In genomic region chr19:41305923-41306322, GRCh38 we compare ENCODE assay signal across 14 cellular contexts. TPM values are rescaled to one million over a fixed set of nuclear protein-coding genes. Genes with fewer than 3 reads are reported as not detected.
A peak's percentile ranks its signal among the peaks of the same experiment; 100 is the strongest.
DNase-seq lines count a peak whose midpoint lies in the region; ATAC-seq and TF ChIP-seq lines count a peak whose summit lies in the region.
"Had no signal": no experiment of that assay in that cellular context is flagged by ENCODE, and none has a peak within 500 bp of the region (broad histone marks: within the 10 kb centered on the region; RNA-seq: fewer than 3 reads in every experiment).

No MANE protein-coding gene starts in this region.

- H3K27me3 ChIP-seq in cardiac muscle cell (no peaks in the 10 kb centered on the region), mesenchymal stem cell (ENCODE audit: control insufficient read depth in 1 of 2, insufficient read depth in 1 of 2, low read length in 2 of 2) (no peaks in the 10 kb centered on the region), upper lobe of left lung (no peaks in the 10 kb centered on the region), adrenal gland (no peaks in the 10 kb centered on the region)
- H3K27me3 ChIP-seq: pancreas, SJCRH30 had no signal

- CTCF ChIA-PET in activated B cell treated with CpG ODN at 0.5 μM for 24 hours (lab: Charles Lee): interaction anchor here (0.6 to 5.5 kb wide), 3 partner anchors 8 to 102 kb away, joined by 3 to 45 read pairs (median 4); no protein-coding TSS in a partner anchor

- WGBS in mesenchymal stem cell: 85% methylated on average over 2 of the region's 2 CpGs
- 93% methylated on average over 2 of the region's 2 CpGs; no CpG with 5 or more reads in 1 of the 2 donors for WGBS in upper lobe of left lung, 2 donors
- 76 to 86% (median 82%) methylated on average over 2 of the region's 2 CpGs for WGBS in adrenal gland, 4 donors

- no peak overlapping the region for H2AK5ac ChIP-seq in mesenchymal stem cell (ENCODE audit: low read length, severe bottlenecking)

- H4K91ac ChIP-seq in mesenchymal stem cell (ENCODE audit: low read length): no peak overlapping the region

- TF ChIP-seq CTCF in cardiac muscle cell (IDR thresholded peaks at IDR 0.05; ENCODE audit: low read depth, low read length): no peak
- TF ChIP-seq CTCF in activated B cell treated with CpG ODN at 0.5 μM for 24 hours (IDR thresholded peaks at IDR 0.05): no peak
- TF ChIP-seq CTCF in upper lobe of left lung (IDR thresholded peaks at IDR 0.05): no peak
- TF ChIP-seq CTCF in adrenal gland (IDR thresholded peaks at IDR 0.05): no peak

- no peaks in the 10 kb centered on the region for H3K9me3 Mint-ChIP-seq in activated B cell treated with CpG ODN at 0.5 μM for 24 hours
- H3K9me3 Mint-ChIP-seq: type B pancreatic cell had no signal

- no peak overlapping the region for H2AFZ ChIP-seq in mesenchymal stem cell (ENCODE audit: low read depth, low read length)

- H3K27ac ChIP-seq in cardiac muscle cell: peak overlapping the region; percentile 76
- H3K27ac ChIP-seq in mesenchymal stem cell (ENCODE audit: low read length, poor library complexity, severe bottlenecking): no peak overlapping the region
- H3K27ac ChIP-seq in upper lobe of left lung: peak overlapping the region in 3 of 4 donors; percentile 68 to 98 (median 96)
- H3K27ac ChIP-seq in adrenal gland: no peak overlapping the region
- H3K27ac ChIP-seq: pancreas, SJCRH30, VCaP had no signal

- no peak overlapping the region for H3K23ac ChIP-seq in mesenchymal stem cell (ENCODE audit: low read length in 2 of 2)

- no peak overlapping the region for H3K4me3 ChIP-seq in cardiac muscle cell
- no peak overlapping the region for H3K4me3 ChIP-seq in mesenchymal stem cell (ENCODE audit: insufficient read depth in 1 of 2, low read depth in 1 of 2, low read length in 2 of 2)
- H3K4me3 ChIP-seq in upper lobe of left lung: no peak overlapping the region
- H3K4me3 ChIP-seq in adrenal gland: no peak overlapping the region
- H3K4me3 ChIP-seq: pancreas, SJCRH30 had no signal

- H3K9ac ChIP-seq in mesenchymal stem cell (ENCODE audit: low read length): no peak overlapping the region

- peaks cover 74% of the 10 kb centered on the region for H3K4me1 Mint-ChIP-seq in activated B cell treated with CpG ODN at 0.5 μM for 24 hours

- no peak overlapping the region for H3K4ac ChIP-seq in mesenchymal stem cell (ENCODE audit: low read depth in 1 of 2, low read length in 2 of 2)

- intact Hi-C loops in Right ventricle myocardium inferior (cut with DNase I) (no loop called here), activated B cell treated with CpG ODN at 0.5 μM for 24 hours (cut with micrococcal nuclease) (loop anchor here (5.0 kb wide), 1 partner anchor 266 kb away; no protein-coding TSS in a partner anchor), adrenal gland (cut with DNase I) (loop anchor here in 1 of 2 donors (2.0 to 5.0 kb wide), 2 partner anchors 41 to 109 kb away; partner anchors contain the start of gene HNRNPUL1)

- H3K4me2 ChIP-seq in mesenchymal stem cell (ENCODE audit: low read length, poor library complexity, severe bottlenecking): no peak overlapping the region

- no peak for ATAC-seq in Right ventricle myocardium inferior
- no peak for ATAC-seq in activated B cell treated with CpG ODN at 0.5 μM for 24 hours (ENCODE audit: low read depth)
- no peak for ATAC-seq in upper lobe of left lung (ENCODE audit: low FRiP score in 2 of 2)
- ATAC-seq in HG03469 (IDR thresholded peaks at IDR 0.05; ENCODE audit: unreplicated experiment): no peak
- ATAC-seq: pancreas had no signal

- H2BK12ac ChIP-seq in mesenchymal stem cell (ENCODE audit: low read length in 2 of 2): no peak overlapping the region

- H3K79me1 ChIP-seq in mesenchymal stem cell (replicated peaks; ENCODE audit: low read length, poor library complexity, severe bottlenecking): peaks cover 40% of the 10 kb centered on the region

- no peak overlapping the region for H3K4me3 Mint-ChIP-seq in activated B cell treated with CpG ODN at 0.5 μM for 24 hours
- H3K4me3 Mint-ChIP-seq: type B pancreatic cell had no signal

- H3K36me3 ChIP-seq in cardiac muscle cell (peaks cover 54% of the 10 kb centered on the region), mesenchymal stem cell (ENCODE audit: control insufficient read depth in 1 of 2, insufficient read depth in 2 of 2, low read depth in 1 of 2, low read length in 2 of 2) (peaks cover 62 to 71% of the 10 kb centered on the region in 2 experiments), upper lobe of left lung (peaks cover 26 to 70% (median 54%) of the 10 kb centered on the region in 4 donors), adrenal gland (replicated peaks in 1 of 2) (peaks cover 0 to 69% of the 10 kb centered on the region in 2 donors)

- no peaks in the 10 kb centered on the region for H3K9me3 ChIP-seq in cardiac muscle cell (ENCODE audit: low read depth)
- H3K9me3 ChIP-seq in mesenchymal stem cell (ENCODE audit: control insufficient read depth, low read length): no peaks in the 10 kb centered on the region
- peaks cover 0 to 4% (median 0%) of the 10 kb centered on the region in 4 donors for H3K9me3 ChIP-seq in upper lobe of left lung
- no peaks in the 10 kb centered on the region for H3K9me3 ChIP-seq in adrenal gland (replicated peaks in 1 of 3)
- H3K9me3 ChIP-seq: pancreas, SJCRH30 had no signal

- H2BK5ac ChIP-seq in mesenchymal stem cell (ENCODE audit: low read depth, low read length, poor library complexity, severe bottlenecking): no peak overlapping the region

- H4K8ac ChIP-seq in mesenchymal stem cell (ENCODE audit: low read length): peak overlapping the region; percentile 28

- no peak overlapping the region for H3K18ac ChIP-seq in mesenchymal stem cell (ENCODE audit: low read depth in 1 of 2, low read length in 2 of 2)

- H3K27ac Mint-ChIP-seq in activated B cell treated with CpG ODN at 0.5 μM for 24 hours: peak overlapping the region; percentile 24
- H3K27ac Mint-ChIP-seq: type B pancreatic cell had no signal

- TF ChIP-seq EP300 in upper lobe of left lung (IDR thresholded peaks at IDR 0.05): no peak

- DNase-seq in cardiac muscle cell (ENCODE audit: low read depth in 1 of 2, low spot score in 1 of 2): no peak
- no peak for DNase-seq in Right ventricle myocardium inferior (ENCODE audit: missing footprints)
- no peak for DNase-seq in activated B cell treated with CpG ODN at 0.5 μM for 24 hours
- no peak for DNase-seq in mesenchymal stem cell
- DNase-seq in upper lobe of left lung: peak in 1 of 2 donors; percentile 19
- no peak for DNase-seq in adrenal gland
- no peak for DNase-seq in C1 segment of cervical spinal cord (lab: John Stamatoyannopoulos, UW)
- DNase-seq: AML-193, NCI-H2171, SJCRH30 had no signal

- H3K36me3 Mint-ChIP-seq in activated B cell treated with CpG ODN at 0.5 μM for 24 hours (ENCODE audit: low read depth): peaks cover 76% of the 10 kb centered on the region

- TF ChIP-seq POLR2A in upper lobe of left lung (IDR thresholded peaks at IDR 0.05) (no peak), adrenal gland (IDR thresholded peaks at IDR 0.05) (no peak)

- POLR2A ChIA-PET in activated B cell treated with CpG ODN at 0.5 μM for 24 hours (lab: Charles Lee): interaction anchor here (0.6 to 7.4 kb wide), 5 partner anchors 8 to 133 kb away, joined by 3 to 76 read pairs (median 5); partner anchors contain the start of genes DMAC2 and HNRNPUL1

- no peak overlapping the region for H2BK120ac ChIP-seq in mesenchymal stem cell (ENCODE audit: low read depth, low read length)

- H3K4me1 ChIP-seq in cardiac muscle cell (ENCODE audit: low read depth) (peaks cover 9% of the 10 kb centered on the region), mesenchymal stem cell (ENCODE audit: control insufficient read depth, insufficient read depth, low read depth, low read length) (peaks cover 14% of the 10 kb centered on the region), upper lobe of left lung (peaks cover 29 to 45% (median 32%) of the 10 kb centered on the region in 4 donors), adrenal gland (replicated peaks in 1 of 2) (peaks cover 15 to 25% of the 10 kb centered on the region in 2 donors)

- H3K27me3 Mint-ChIP-seq in activated B cell treated with CpG ODN at 0.5 μM for 24 hours: no peaks in the 10 kb centered on the region
- H3K27me3 Mint-ChIP-seq: type B pancreatic cell had no signal

- H2BK15ac ChIP-seq in mesenchymal stem cell (ENCODE audit: low read depth, poor library complexity, severe bottlenecking): no peak overlapping the region

- no peak overlapping the region for H3K14ac ChIP-seq in mesenchymal stem cell (ENCODE audit: low read length in 2 of 2)

RNA-seq across cellular contexts. Expression of gene CCDC97, which starts 4.0 kb away (rescaled TPM):
- total RNA-seq in cardiac muscle cell (24.6 and 25.2 TPM in 2 replicates), Right ventricle myocardium inferior (14.6 TPM), activated B cell treated with CpG ODN at 0.5 μM for 24 hours (61.7 and 65.3 TPM in 2 replicates), upper lobe of left lung (10 to 100 TPM; 22.0 to 36.7 (median 27.0) TPM), adrenal gland (10 to 100 TPM in 7 of 8 donors, 1 to 10 TPM in 1; 9.2 to 25.6 (median 19.8) TPM)
- polyA plus RNA-seq in cardiac muscle cell (29.7 and 32.4 TPM in 2 replicates), adrenal gland (10 to 100 TPM in 1 of 3 donors, 1 to 10 TPM in 2; 9.4 to 17.4 (median 10.0) TPM)
- polyA plus RNA-seq in mesenchymal stem cell (2013, experiment 1 of 2): 15.9 TPM
- polyA plus RNA-seq in mesenchymal stem cell (2013, experiment 2 of 2): 16.0 TPM

RNA-seq across cellular contexts. Expression of gene HNRNPUL1, which starts 41.8 kb away (rescaled TPM):
- total RNA-seq in cardiac muscle cell (159 and 195 TPM in 2 replicates), Right ventricle myocardium inferior (110 TPM), activated B cell treated with CpG ODN at 0.5 μM for 24 hours (235 and 244 TPM in 2 replicates), upper lobe of left lung (100 to 1,000 TPM; 152 to 351 (median 211) TPM), adrenal gland (100 to 1,000 TPM; 123 to 175 (median 146) TPM)
- polyA plus RNA-seq in cardiac muscle cell (148 and 216 TPM in 2 replicates), adrenal gland (100 to 1,000 TPM in 2 of 3 donors, 10 to 100 TPM in 1; 90.4 to 130 (median 101) TPM)
- polyA plus RNA-seq in mesenchymal stem cell (2013, experiment 1 of 2): 178 TPM
- 179 TPM for polyA plus RNA-seq in mesenchymal stem cell (2013, experiment 2 of 2)

RNA-seq across cellular contexts. Expression of gene TGFB1, which starts 47.8 kb away (rescaled TPM):
- total RNA-seq in cardiac muscle cell (19.4 and 32.6 TPM in 2 replicates), Right ventricle myocardium inferior (15.0 TPM), activated B cell treated with CpG ODN at 0.5 μM for 24 hours (80.7 and 88.5 TPM in 2 replicates), upper lobe of left lung (100 to 1,000 TPM in 2 of 6 donors, 10 to 100 TPM in 4; 28.5 to 138 (median 76.8) TPM), adrenal gland (10 to 100 TPM; 17.4 to 75.9 (median 42.2) TPM)
- polyA plus RNA-seq in cardiac muscle cell (34.8 and 52.3 TPM in 2 replicates), adrenal gland (10 to 100 TPM in 2 of 3 donors, 1 to 10 TPM in 1; 8.7 to 37.9 (median 17.1) TPM)
- polyA plus RNA-seq in mesenchymal stem cell (2013, experiment 1 of 2): 208 TPM
- polyA plus RNA-seq in mesenchymal stem cell (2013, experiment 2 of 2): 203 TPM

RNA-seq across cellular contexts. Expression of gene B9D2, which starts 58.0 kb away (rescaled TPM):
- total RNA-seq in cardiac muscle cell: 5.3 and 7.8 TPM in 2 replicates
- polyA plus RNA-seq in cardiac muscle cell: 10.8 and 10.9 TPM in 2 replicates
- total RNA-seq in Right ventricle myocardium inferior: 3.2 TPM
- 11.7 and 14.2 TPM in 2 replicates for total RNA-seq in activated B cell treated with CpG ODN at 0.5 μM for 24 hours
- 4.2 TPM for polyA plus RNA-seq in mesenchymal stem cell (2013, experiment 1 of 2)
- 4.5 TPM for polyA plus RNA-seq in mesenchymal stem cell (2013, experiment 2 of 2)
- 10 to 100 TPM in 3 of 6 donors, 1 to 10 TPM in 2, not detected in 1; 7.0 to 17.2 (median 10.3) TPM for total RNA-seq in upper lobe of left lung
- 10 to 100 TPM in 5 of 8 donors, 1 to 10 TPM in 3; 7.5 to 16.8 (median 12.4) TPM for total RNA-seq in adrenal gland
- polyA plus RNA-seq in adrenal gland: 10 to 100 TPM in 1 of 3 donors, 1 to 10 TPM in 2; 2.7 to 14.4 (median 8.9) TPM

Comparison
In these comparisons a context has a peak if more than half of its experiments do, and no peak if none do; other contexts are left out.
1. H3K27ac ChIP-seq: peak in cardiac muscle cell (single experiment) and upper lobe of left lung (3 of 4); none in mesenchymal stem cell (single experiment) and adrenal gland (0 of 5).